1 cellular context compared by ENCODE assay signal in the genomic region with DNA sequence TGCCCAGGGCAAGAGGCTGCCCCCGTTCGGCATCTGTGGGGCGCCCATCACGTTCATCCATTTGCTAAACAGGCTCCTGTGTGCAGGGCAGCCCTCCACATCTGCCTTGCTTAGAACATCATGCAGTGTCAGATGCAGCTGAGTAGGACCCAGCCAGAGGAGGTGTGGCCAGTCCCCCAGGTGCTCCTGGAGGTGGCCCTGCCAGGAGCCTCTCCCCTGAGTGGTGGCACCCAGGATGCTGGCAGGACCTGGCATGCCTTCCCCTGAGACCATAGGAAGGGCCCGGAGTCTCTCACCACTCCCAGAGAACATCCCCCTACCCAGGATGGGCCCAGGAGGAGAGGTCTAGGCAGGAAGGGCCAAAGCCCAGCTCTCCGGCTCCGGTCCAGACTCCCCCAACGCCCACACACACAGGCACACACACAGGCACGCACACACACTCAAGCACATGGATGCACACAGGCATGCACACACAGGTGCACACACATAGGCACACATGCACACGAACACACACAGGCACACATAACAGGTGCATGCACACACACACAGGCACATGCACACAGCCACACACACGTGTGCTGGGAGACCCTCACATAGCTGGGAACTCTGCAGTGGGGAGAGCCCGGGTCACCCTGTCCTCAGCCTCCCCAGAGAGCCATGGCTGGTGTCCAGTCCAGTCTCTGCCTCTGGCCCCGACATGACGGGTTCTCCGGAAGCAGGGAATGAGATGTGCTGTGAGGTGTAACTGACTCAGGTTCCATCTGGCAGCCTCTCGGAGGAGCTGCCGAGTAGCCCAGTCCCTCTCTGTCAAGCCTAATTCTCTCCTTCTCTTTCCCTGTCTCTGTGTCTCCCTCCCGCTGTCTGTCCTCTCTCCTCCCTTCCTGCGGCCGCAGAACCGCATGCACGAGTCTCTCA.
TF ChIP-seq lines count a peak whose summit lies in the region.

No MANE protein-coding gene starts in this region.

TF ChIP-seq in WTC11, 78 proteins besides CTCF, POLR2A, EP300 and RAD21:
- no peak for TF ChIP-seq GTF2I (CRISPR knock-in tag; conservative IDR thresholded peaks at IDR 0.05)
- no peak for TF ChIP-seq ATF1 (CRISPR knock-in tag; IDR thresholded peaks at IDR 0.05)
- TF ChIP-seq, protein P1, sequence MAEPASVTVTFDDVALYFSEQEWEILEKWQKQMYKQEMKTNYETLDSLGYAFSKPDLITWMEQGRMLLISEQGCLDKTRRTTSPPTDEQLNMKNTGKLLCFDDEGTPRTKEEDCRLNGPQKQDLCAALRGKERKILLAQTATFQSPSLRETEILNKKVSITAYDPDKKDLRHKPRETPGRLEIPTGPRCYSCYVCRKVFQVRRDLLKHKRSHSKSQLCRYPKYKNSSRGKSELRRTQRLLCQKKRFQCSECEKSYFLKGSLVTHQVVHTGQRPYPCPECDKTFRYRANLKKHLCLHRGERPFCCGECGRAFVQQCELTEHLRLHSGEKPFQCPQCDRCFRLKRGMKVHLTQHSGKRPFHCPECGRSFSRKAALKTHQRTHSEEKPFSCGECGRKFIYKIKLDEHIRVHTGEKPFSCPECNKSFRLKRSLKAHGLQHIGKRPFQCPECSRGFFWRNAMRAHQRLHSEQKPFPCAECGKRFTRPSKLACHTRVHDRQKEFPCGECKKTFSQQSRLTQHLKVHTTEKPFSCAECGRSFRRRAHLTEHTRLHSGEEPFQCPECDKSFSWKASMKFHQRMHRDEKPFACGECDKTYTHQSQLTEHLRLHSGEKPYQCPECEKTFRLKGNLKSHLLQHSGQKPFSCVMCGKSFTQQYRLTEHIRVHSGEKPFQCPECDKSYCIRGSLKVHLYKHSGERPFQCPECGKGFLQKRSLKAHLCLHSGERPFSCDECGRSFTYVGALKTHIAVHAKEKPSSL (CRISPR knock-in tag; conservative IDR thresholded peaks at IDR 0.05) = no peak
- TF ChIP-seq, protein P2, sequence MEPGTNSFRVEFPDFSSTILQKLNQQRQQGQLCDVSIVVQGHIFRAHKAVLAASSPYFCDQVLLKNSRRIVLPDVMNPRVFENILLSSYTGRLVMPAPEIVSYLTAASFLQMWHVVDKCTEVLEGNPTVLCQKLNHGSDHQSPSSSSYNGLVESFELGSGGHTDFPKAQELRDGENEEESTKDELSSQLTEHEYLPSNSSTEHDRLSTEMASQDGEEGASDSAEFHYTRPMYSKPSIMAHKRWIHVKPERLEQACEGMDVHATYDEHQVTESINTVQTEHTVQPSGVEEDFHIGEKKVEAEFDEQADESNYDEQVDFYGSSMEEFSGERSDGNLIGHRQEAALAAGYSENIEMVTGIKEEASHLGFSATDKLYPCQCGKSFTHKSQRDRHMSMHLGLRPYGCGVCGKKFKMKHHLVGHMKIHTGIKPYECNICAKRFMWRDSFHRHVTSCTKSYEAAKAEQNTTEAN (CRISPR knock-in tag; IDR thresholded peaks at IDR 0.05) = no peak
- TF ChIP-seq, protein P3, sequence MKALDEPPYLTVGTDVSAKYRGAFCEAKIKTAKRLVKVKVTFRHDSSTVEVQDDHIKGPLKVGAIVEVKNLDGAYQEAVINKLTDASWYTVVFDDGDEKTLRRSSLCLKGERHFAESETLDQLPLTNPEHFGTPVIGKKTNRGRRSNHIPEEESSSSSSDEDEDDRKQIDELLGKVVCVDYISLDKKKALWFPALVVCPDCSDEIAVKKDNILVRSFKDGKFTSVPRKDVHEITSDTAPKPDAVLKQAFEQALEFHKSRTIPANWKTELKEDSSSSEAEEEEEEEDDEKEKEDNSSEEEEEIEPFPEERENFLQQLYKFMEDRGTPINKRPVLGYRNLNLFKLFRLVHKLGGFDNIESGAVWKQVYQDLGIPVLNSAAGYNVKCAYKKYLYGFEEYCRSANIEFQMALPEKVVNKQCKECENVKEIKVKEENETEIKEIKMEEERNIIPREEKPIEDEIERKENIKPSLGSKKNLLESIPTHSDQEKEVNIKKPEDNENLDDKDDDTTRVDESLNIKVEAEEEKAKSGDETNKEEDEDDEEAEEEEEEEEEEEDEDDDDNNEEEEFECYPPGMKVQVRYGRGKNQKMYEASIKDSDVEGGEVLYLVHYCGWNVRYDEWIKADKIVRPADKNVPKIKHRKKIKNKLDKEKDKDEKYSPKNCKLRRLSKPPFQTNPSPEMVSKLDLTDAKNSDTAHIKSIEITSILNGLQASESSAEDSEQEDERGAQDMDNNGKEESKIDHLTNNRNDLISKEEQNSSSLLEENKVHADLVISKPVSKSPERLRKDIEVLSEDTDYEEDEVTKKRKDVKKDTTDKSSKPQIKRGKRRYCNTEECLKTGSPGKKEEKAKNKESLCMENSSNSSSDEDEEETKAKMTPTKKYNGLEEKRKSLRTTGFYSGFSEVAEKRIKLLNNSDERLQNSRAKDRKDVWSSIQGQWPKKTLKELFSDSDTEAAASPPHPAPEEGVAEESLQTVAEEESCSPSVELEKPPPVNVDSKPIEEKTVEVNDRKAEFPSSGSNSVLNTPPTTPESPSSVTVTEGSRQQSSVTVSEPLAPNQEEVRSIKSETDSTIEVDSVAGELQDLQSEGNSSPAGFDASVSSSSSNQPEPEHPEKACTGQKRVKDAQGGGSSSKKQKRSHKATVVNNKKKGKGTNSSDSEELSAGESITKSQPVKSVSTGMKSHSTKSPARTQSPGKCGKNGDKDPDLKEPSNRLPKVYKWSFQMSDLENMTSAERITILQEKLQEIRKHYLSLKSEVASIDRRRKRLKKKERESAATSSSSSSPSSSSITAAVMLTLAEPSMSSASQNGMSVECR (CRISPR knock-in tag; IDR thresholded peaks at IDR 0.05; ENCODE audit: borderline replicate concordance) = no peak
- TF ChIP-seq, protein P4, sequence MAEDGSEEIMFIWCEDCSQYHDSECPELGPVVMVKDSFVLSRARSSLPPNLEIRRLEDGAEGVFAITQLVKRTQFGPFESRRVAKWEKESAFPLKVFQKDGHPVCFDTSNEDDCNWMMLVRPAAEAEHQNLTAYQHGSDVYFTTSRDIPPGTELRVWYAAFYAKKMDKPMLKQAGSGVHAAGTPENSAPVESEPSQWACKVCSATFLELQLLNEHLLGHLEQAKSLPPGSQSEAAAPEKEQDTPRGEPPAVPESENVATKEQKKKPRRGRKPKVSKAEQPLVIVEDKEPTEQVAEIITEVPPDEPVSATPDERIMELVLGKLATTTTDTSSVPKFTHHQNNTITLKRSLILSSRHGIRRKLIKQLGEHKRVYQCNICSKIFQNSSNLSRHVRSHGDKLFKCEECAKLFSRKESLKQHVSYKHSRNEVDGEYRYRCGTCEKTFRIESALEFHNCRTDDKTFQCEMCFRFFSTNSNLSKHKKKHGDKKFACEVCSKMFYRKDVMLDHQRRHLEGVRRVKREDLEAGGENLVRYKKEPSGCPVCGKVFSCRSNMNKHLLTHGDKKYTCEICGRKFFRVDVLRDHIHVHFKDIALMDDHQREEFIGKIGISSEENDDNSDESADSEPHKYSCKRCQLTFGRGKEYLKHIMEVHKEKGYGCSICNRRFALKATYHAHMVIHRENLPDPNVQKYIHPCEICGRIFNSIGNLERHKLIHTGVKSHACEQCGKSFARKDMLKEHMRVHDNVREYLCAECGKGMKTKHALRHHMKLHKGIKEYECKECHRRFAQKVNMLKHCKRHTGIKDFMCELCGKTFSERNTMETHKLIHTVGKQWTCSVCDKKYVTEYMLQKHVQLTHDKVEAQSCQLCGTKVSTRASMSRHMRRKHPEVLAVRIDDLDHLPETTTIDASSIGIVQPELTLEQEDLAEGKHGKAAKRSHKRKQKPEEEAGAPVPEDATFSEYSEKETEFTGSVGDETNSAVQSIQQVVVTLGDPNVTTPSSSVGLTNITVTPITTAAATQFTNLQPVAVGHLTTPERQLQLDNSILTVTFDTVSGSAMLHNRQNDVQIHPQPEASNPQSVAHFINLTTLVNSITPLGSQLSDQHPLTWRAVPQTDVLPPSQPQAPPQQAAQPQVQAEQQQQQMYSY (CRISPR knock-in tag; IDR thresholded peaks at IDR 0.05) = no peak
- TF ChIP-seq HMGA2 (CRISPR knock-in tag; IDR thresholded peaks at IDR 0.05) = no peak
- TF ChIP-seq, protein P5, sequence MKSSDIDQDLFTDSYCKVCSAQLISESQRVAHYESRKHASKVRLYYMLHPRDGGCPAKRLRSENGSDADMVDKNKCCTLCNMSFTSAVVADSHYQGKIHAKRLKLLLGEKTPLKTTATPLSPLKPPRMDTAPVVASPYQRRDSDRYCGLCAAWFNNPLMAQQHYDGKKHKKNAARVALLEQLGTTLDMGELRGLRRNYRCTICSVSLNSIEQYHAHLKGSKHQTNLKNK (CRISPR knock-in tag; IDR thresholded peaks at IDR 0.05) = no peak
- TF ChIP-seq, protein P6, sequence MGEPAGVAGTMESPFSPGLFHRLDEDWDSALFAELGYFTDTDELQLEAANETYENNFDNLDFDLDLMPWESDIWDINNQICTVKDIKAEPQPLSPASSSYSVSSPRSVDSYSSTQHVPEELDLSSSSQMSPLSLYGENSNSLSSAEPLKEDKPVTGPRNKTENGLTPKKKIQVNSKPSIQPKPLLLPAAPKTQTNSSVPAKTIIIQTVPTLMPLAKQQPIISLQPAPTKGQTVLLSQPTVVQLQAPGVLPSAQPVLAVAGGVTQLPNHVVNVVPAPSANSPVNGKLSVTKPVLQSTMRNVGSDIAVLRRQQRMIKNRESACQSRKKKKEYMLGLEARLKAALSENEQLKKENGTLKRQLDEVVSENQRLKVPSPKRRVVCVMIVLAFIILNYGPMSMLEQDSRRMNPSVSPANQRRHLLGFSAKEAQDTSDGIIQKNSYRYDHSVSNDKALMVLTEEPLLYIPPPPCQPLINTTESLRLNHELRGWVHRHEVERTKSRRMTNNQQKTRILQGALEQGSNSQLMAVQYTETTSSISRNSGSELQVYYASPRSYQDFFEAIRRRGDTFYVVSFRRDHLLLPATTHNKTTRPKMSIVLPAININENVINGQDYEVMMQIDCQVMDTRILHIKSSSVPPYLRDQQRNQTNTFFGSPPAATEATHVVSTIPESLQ (CRISPR knock-in tag; IDR thresholded peaks at IDR 0.05) = no peak
TF ChIP-seq in WTC11: peak in this region for 0.
